Comparison of ENCODE assay signal across 2 cellular contexts in the genomic region with DNA sequence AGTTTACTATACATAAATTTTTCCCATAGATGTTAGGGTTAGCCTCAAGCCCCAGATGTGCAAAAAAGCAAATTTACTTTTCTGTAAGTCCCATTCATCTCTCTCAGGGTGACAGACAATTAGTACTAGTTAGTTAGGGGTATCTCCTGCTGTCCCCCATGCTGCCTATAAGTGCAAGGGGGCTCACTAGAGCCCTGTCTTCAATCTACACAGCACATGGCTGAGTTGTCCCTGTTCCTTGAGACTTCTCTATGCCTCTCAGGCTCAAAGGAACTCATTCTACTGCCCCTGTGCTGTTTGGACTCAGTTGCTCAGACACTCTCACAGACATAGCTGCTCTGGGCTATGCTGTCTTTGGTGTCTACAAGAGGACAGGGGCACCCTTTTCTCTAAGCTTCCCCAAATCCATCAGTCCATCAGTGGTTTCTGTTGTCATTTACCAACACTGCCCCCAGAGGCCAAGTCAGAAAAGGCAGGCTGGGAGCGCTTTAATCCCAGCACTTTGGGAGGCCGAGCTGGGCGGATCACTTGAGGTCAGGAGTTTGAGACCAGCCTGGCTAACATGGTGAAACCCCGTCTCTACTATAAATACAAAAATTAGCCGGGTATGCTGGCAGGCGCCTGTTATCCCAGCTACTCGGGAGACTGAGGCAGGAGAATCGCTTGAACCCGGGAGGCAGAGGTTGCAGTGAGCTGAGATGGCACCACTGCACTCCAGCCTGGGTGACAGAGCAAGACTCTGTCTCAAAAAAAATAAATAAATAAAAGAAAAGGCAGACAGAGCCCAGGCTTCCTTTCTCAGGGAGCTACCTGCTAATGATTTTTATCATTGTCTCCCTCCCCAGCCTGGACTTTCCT.
TF ChIP-seq lines count a peak whose summit lies in the region.

No MANE protein-coding gene starts in this region.

TF ChIP-seq in GM12878, 131 proteins besides CTCF, POLR2A, EP300 and RAD21 (continues in another document):
- TF ChIP-seq STAT1 (conservative IDR thresholded peaks at IDR 0.05) (no peak), JUND (IDR thresholded peaks at IDR 0.05; ENCODE audit: low read depth, low read length) (no peak), NFXL1 (IDR thresholded peaks at IDR 0.05; ENCODE audit: borderline replicate concordance) (no peak), MYC (IDR thresholded peaks at IDR 0.05; ENCODE audit: insufficient read depth, insufficient read length, insufficient replicate concordance, low read length, severe bottlenecking) (no peak), ESRRA (IDR thresholded peaks at IDR 0.05; ENCODE audit: low read length) (no peak), DPF2 (IDR thresholded peaks at IDR 0.05) (no peak), RCOR1 (conservative IDR thresholded peaks at IDR 0.05; ENCODE audit: low read depth, low read length) (no peak), ZNF622 (IDR thresholded peaks at IDR 0.05) (no peak), ZNF24 (IDR thresholded peaks at IDR 0.05) (no peak), POLR2AphosphoS2 (IDR thresholded peaks at IDR 0.05; ENCODE audit: low read depth, low read length) (no peak)
- TF ChIP-seq, protein P1, sequence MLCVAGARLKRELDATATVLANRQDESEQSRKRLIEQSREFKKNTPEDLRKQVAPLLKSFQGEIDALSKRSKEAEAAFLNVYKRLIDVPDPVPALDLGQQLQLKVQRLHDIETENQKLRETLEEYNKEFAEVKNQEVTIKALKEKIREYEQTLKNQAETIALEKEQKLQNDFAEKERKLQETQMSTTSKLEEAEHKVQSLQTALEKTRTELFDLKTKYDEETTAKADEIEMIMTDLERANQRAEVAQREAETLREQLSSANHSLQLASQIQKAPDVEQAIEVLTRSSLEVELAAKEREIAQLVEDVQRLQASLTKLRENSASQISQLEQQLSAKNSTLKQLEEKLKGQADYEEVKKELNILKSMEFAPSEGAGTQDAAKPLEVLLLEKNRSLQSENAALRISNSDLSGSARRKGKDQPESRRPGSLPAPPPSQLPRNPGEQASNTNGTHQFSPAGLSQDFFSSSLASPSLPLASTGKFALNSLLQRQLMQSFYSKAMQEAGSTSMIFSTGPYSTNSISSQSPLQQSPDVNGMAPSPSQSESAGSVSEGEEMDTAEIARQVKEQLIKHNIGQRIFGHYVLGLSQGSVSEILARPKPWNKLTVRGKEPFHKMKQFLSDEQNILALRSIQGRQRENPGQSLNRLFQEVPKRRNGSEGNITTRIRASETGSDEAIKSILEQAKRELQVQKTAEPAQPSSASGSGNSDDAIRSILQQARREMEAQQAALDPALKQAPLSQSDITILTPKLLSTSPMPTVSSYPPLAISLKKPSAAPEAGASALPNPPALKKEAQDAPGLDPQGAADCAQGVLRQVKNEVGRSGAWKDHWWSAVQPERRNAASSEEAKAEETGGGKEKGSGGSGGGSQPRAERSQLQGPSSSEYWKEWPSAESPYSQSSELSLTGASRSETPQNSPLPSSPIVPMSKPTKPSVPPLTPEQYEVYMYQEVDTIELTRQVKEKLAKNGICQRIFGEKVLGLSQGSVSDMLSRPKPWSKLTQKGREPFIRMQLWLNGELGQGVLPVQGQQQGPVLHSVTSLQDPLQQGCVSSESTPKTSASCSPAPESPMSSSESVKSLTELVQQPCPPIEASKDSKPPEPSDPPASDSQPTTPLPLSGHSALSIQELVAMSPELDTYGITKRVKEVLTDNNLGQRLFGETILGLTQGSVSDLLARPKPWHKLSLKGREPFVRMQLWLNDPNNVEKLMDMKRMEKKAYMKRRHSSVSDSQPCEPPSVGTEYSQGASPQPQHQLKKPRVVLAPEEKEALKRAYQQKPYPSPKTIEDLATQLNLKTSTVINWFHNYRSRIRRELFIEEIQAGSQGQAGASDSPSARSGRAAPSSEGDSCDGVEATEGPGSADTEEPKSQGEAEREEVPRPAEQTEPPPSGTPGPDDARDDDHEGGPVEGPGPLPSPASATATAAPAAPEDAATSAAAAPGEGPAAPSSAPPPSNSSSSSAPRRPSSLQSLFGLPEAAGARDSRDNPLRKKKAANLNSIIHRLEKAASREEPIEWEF (IDR thresholded peaks at IDR 0.05; ENCODE audit: insufficient replicate concordance, low read depth, low read length), result no peak
- TF ChIP-seq, protein P2, sequence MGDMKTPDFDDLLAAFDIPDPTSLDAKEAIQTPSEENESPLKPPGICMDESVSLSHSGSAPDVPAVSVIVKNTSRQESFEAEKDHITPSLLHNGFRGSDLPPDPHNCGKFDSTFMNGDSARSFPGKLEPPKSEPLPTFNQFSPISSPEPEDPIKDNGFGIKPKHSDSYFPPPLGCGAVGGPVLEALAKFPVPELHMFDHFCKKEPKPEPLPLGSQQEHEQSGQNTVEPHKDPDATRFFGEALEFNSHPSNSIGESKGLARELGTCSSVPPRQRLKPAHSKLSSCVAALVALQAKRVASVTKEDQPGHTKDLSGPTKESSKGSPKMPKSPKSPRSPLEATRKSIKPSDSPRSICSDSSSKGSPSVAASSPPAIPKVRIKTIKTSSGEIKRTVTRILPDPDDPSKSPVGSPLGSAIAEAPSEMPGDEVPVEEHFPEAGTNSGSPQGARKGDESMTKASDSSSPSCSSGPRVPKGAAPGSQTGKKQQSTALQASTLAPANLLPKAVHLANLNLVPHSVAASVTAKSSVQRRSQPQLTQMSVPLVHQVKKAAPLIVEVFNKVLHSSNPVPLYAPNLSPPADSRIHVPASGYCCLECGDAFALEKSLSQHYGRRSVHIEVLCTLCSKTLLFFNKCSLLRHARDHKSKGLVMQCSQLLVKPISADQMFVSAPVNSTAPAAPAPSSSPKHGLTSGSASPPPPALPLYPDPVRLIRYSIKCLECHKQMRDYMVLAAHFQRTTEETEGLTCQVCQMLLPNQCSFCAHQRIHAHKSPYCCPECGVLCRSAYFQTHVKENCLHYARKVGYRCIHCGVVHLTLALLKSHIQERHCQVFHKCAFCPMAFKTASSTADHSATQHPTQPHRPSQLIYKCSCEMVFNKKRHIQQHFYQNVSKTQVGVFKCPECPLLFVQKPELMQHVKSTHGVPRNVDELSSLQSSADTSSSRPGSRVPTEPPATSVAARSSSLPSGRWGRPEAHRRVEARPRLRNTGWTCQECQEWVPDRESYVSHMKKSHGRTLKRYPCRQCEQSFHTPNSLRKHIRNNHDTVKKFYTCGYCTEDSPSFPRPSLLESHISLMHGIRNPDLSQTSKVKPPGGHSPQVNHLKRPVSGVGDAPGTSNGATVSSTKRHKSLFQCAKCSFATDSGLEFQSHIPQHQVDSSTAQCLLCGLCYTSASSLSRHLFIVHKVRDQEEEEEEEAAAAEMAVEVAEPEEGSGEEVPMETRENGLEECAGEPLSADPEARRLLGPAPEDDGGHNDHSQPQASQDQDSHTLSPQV (IDR thresholded peaks at IDR 0.05), result no peak
- TF ChIP-seq, protein P3, sequence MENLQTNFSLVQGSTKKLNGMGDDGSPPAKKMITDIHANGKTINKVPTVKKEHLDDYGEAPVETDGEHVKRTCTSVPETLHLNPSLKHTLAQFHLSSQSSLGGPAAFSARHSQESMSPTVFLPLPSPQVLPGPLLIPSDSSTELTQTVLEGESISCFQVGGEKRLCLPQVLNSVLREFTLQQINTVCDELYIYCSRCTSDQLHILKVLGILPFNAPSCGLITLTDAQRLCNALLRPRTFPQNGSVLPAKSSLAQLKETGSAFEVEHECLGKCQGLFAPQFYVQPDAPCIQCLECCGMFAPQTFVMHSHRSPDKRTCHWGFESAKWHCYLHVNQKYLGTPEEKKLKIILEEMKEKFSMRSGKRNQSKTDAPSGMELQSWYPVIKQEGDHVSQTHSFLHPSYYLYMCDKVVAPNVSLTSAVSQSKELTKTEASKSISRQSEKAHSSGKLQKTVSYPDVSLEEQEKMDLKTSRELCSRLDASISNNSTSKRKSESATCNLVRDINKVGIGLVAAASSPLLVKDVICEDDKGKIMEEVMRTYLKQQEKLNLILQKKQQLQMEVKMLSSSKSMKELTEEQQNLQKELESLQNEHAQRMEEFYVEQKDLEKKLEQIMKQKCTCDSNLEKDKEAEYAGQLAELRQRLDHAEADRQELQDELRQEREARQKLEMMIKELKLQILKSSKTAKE (IDR thresholded peaks at IDR 0.05; ENCODE audit: low read depth, poor library complexity, severe bottlenecking), result no peak

TF ChIP-seq in HepG2, 621 proteins besides CTCF, POLR2A, EP300 and RAD21:
- TF ChIP-seq XRCC5 (optimal IDR thresholded peaks at IDR 0.05; ENCODE audit: low read length) (peak; percentile 28), STAG1 (CRISPR knock-in tag; IDR thresholded peaks at IDR 0.05) (peak; percentile 38)
- TF ChIP-seq, protein P4, sequence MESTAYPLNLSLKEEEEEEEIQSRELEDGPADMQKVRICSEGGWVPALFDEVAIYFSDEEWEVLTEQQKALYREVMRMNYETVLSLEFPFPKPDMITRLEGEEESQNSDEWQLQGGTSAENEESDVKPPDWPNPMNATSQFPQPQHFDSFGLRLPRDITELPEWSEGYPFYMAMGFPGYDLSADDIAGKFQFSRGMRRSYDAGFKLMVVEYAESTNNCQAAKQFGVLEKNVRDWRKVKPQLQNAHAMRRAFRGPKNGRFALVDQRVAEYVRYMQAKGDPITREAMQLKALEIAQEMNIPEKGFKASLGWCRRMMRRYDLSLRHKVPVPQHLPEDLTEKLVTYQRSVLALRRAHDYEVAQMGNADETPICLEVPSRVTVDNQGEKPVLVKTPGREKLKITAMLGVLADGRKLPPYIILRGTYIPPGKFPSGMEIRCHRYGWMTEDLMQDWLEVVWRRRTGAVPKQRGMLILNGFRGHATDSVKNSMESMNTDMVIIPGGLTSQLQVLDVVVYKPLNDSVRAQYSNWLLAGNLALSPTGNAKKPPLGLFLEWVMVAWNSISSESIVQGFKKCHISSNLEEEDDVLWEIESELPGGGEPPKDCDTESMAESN (CRISPR knock-in tag; conservative IDR thresholded peaks at IDR 0.05), result no peak
